Comparison of ENCODE assay signal across 7 cellular contexts in the genomic region with DNA sequence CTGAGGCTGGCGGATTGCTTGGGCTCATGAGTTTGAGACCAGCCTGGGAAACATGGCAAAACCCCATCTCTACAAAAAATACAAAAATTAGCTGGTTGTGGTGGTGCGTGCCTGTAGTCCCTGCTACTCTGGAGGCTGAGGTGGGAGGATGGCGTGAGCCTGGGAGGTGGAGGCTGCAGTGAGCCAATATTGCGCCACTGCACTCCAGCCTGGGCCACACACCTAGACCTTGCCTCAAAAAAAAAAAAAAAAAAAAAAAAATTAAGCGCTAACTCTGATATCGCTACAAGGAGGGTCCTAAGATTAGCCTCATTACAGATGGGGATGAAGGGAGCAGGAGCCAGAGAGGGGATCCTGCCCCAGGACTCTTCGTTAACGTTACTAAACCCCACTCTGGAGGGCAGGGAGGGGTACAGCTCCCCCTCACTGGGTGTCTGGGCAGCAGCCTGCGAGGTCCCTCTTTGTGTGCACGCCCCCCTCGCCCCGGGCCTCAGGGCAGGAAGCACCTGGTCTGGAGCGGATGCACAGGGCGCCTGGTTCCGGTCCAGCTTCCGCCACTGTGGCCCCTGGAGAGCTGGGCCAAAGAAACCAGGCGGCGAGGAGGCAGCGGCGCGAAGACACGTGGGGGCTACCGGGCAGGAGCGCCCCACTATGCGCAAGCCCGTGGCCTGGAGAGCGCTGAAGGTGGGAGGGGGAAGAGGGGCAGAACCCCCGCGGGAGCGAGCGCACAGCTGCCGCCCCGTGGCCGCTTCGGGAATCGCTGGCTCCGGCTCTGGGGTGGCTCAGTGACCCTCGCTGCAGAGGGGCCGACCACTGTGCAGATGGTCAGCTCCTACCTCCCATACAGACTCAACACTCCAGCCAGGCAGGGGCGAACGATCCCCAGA. TPM values are rescaled to one million over a fixed set of nuclear protein-coding genes. Genes with fewer than 3 reads are reported as not detected.
DNase-seq lines count a peak whose midpoint lies in the region; ATAC-seq and TF ChIP-seq lines count a peak whose summit lies in the region.

No MANE protein-coding gene starts in this region.

- intact Hi-C loops in posterior cingulate gyrus (cut with DNase I): no loop called here

- no peaks in the 10 kb centered on the region for H3K27me3 ChIP-seq in fibroblast of lung (ENCODE audit: control insufficient read depth, insufficient read depth, low read length)

- H3K4me3 ChIP-seq in fibroblast of lung (replicated peaks in 1 of 4; ENCODE audit: control extremely low read depth in 1 of 4, insufficient read depth in 1 of 4, low read depth in 3 of 4, low read length in 4 of 4): no peak overlapping the region

- peaks cover 15% of the 10 kb centered on the region for H3K36me3 ChIP-seq in fibroblast of lung (ENCODE audit: control insufficient read depth, insufficient read depth, low read length)

- DNase-seq in GM19238 (ENCODE audit: insufficient read length, low spot score): peak; percentile 83
- DNase-seq in NAMALWA (ENCODE audit: low spot score): peak; percentile 93
- peak; percentile 79 to 83 for DNase-seq in activated T-cell treated with anti-CD3 and anti-CD28 coated beads, Interleukin-2, amount 50 U/mL, for 72 hours
- DNase-seq in fibroblast of lung (ENCODE audit: low read depth in 2 of 2): no peak
- DNase-seq in posterior cingulate gyrus: peak in 6 of 10 donors; percentile 56 to 92 (median 70)
- no peak for DNase-seq in NCI-H2171 treated with DMSO at 0.1 percent for 48 hours (lab: John Stamatoyannopoulos, UW)

- H3K27ac ChIP-seq in fibroblast of lung (ENCODE audit: insufficient read depth, low read length): no peak overlapping the region

- peak overlapping the region; percentile 76 for H3K27ac Mint-ChIP-seq in activated T-cell treated with anti-CD3 and anti-CD28 coated beads, Interleukin-2, amount 50 U/mL, for 72 hours

- H3K4me1 ChIP-seq in fibroblast of lung (ENCODE audit: control insufficient read depth, extremely low read depth, insufficient read depth, low read length): peaks cover 3% of the 10 kb centered on the region

- H3K4me3 Mint-ChIP-seq in activated T-cell treated with anti-CD3 and anti-CD28 coated beads, Interleukin-2, amount 50 U/mL, for 72 hours: peak overlapping the region; percentile 95 to 97

- H3K9me3 Mint-ChIP-seq in activated T-cell treated with anti-CD3 and anti-CD28 coated beads, Interleukin-2, amount 50 U/mL, for 72 hours: peaks cover 0 to 5% of the 10 kb centered on the region in 2 donors

- TF ChIP-seq CTCF in fibroblast of lung (conservative IDR thresholded peaks at IDR 0.05 in 1 of 2, IDR thresholded peaks at IDR 0.05 in 1 of 2; ENCODE audit: low read depth in 1 of 2, low read length in 2 of 2): peak; percentile 47 to 71

- H2AFZ ChIP-seq in fibroblast of lung (ENCODE audit: low read length): no peak overlapping the region

- no peaks in the 10 kb centered on the region for H3K9me3 ChIP-seq in fibroblast of lung (ENCODE audit: control insufficient read depth, insufficient read depth, low read depth, low read length)

- no peaks in the 10 kb centered on the region for H3K27me3 Mint-ChIP-seq in activated T-cell treated with anti-CD3 and anti-CD28 coated beads, Interleukin-2, amount 50 U/mL, for 72 hours (ENCODE audit: low read depth)

- ATAC-seq in activated T-cell treated with anti-CD3 and anti-CD28 coated beads, Interleukin-2, amount 50 U/mL, for 72 hours (replicated peaks in 1 of 2): peak; percentile 43 to 44
- no peak for ATAC-seq in HG02973 (IDR thresholded peaks at IDR 0.05; ENCODE audit: unreplicated experiment)

- peaks cover 3 to 5% of the 10 kb centered on the region in 2 donors for H3K36me3 Mint-ChIP-seq in activated T-cell treated with anti-CD3 and anti-CD28 coated beads, Interleukin-2, amount 50 U/mL, for 72 hours (ENCODE audit: insufficient read depth in 2 of 2)

- no peaks in the 10 kb centered on the region for H3K79me2 ChIP-seq in fibroblast of lung (ENCODE audit: control insufficient read depth, insufficient read depth, low read length)

- H3K4me1 Mint-ChIP-seq in activated T-cell treated with anti-CD3 and anti-CD28 coated beads, Interleukin-2, amount 50 U/mL, for 72 hours (ENCODE audit: low read depth): peaks cover 30% of the 10 kb centered on the region

- no peaks in the 10 kb centered on the region for H4K20me1 ChIP-seq in fibroblast of lung (ENCODE audit: control insufficient read depth, extremely low read depth, insufficient read depth, low read length)

- H3K9ac ChIP-seq in fibroblast of lung (ENCODE audit: insufficient read depth, low read length): no peak overlapping the region

- H3K4me2 ChIP-seq in fibroblast of lung (ENCODE audit: extremely low read depth, insufficient read depth, low read length): no peak overlapping the region

RNA-seq across cellular contexts. Expression of a gene that starts 1.5 kb away (rescaled TPM):
- 1 to 10 TPM; 4.8 to 6.3 TPM for total RNA-seq in activated T-cell treated with anti-CD3 and anti-CD28 coated beads, Interleukin-2, amount 50 U/mL, for 72 hours
- total RNA-seq in fibroblast of lung: under 0.01 and 1.2 TPM in 2 replicates
- 0.26 and 0.30 TPM in 2 replicates for polyA plus RNA-seq in fibroblast of lung
- 0.50 and 0.96 TPM in 2 replicates for polyA plus RNA-seq in fibroblast of lung (2012)
- polyA minus RNA-seq in fibroblast of lung (ENCODE audit: low replicate concordance): 0.22 TPM in 1 of 2 replicates, not detected in the other

RNA-seq across cellular contexts. Expression of a gene that starts 12.3 kb away (rescaled TPM):
- 10 to 100 TPM; 41.0 to 46.0 TPM for total RNA-seq in activated T-cell treated with anti-CD3 and anti-CD28 coated beads, Interleukin-2, amount 50 U/mL, for 72 hours
- total RNA-seq in fibroblast of lung: 20.3 and 21.8 TPM in 2 replicates
- polyA plus RNA-seq in fibroblast of lung: 12.2 and 17.9 TPM in 2 replicates
- 12.4 and 24.1 TPM in 2 replicates for polyA plus RNA-seq in fibroblast of lung (2012)
- 24.9 and 36.2 TPM in 2 replicates for polyA minus RNA-seq in fibroblast of lung (ENCODE audit: low replicate concordance)

RNA-seq across cellular contexts. Expression of a gene that starts 13.9 kb away (rescaled TPM):
- total RNA-seq in activated T-cell treated with anti-CD3 and anti-CD28 coated beads, Interleukin-2, amount 50 U/mL, for 72 hours: 10 to 100 TPM; 53.6 to 76.0 TPM
- 24.7 and 31.9 TPM in 2 replicates for total RNA-seq in fibroblast of lung
- 33.5 and 64.7 TPM in 2 replicates for polyA plus RNA-seq in fibroblast of lung
- polyA plus RNA-seq in fibroblast of lung (2012): 38.6 and 61.6 TPM in 2 replicates
- polyA minus RNA-seq in fibroblast of lung (ENCODE audit: low replicate concordance): 78.1 and 116 TPM in 2 replicates

RNA-seq across cellular contexts. Expression of a gene that starts 46.0 kb away (rescaled TPM):
- total RNA-seq in activated T-cell treated with anti-CD3 and anti-CD28 coated beads, Interleukin-2, amount 50 U/mL, for 72 hours: 10 to 100 TPM; 73.9 to 89.9 TPM
- total RNA-seq in fibroblast of lung: 69.2 and 78.1 TPM in 2 replicates
- polyA plus RNA-seq in fibroblast of lung: 48.9 and 54.3 TPM in 2 replicates
- 61.8 and 73.6 TPM in 2 replicates for polyA plus RNA-seq in fibroblast of lung (2012)
- polyA minus RNA-seq in fibroblast of lung (ENCODE audit: low replicate concordance): 68.6 and 178 TPM in 2 replicates

RNA-seq across cellular contexts. Expression of a gene that starts 46.0 kb away (rescaled TPM):
- 100 to 1,000 TPM; 168 to 184 TPM for total RNA-seq in activated T-cell treated with anti-CD3 and anti-CD28 coated beads, Interleukin-2, amount 50 U/mL, for 72 hours
- total RNA-seq in fibroblast of lung: 21.1 and 26.4 TPM in 2 replicates
- 16.5 and 99.6 TPM in 2 replicates for polyA plus RNA-seq in fibroblast of lung
- 30.8 and 154 TPM in 2 replicates for polyA plus RNA-seq in fibroblast of lung (2012)
- 9.2 and 22.2 TPM in 2 replicates for polyA minus RNA-seq in fibroblast of lung (ENCODE audit: low replicate concordance)

Comparison
In these comparisons a context has a peak if more than half of its experiments do, and no peak if none do; other contexts are left out.
1. DNase-seq: peak in GM19238 (single experiment), NAMALWA (single experiment), activated T-cell treated with anti-CD3 and anti-CD28 coated beads, Interleukin-2, amount 50 U/mL, for 72 hours (2 of 2) and posterior cingulate gyrus (6 of 10); none in fibroblast of lung (0 of 2) and NCI-H2171 treated with DMSO at 0.1 percent for 48 hours (single experiment).